10 cellular contexts compared by ENCODE assay signal in the genomic region with DNA sequence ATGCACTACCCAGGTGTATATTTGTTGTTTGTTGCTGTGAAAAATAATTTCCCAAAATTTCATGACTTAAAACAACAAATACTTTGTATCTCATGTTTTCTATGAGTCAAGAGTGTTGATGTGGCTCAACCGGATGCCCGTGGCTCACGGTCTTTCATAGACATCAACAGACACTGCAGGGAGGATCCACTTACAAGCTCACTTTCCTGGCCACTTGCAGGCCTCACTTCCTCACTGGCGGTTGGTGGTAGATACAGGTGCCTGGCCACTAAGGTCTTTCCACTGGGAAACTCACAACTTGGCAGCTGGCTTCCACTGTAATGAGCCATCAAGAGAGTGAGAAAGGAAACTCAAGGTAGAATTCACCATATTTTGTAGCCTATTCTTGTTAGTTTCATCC.
DNase-seq lines count a peak whose midpoint lies in the region; ATAC-seq, FAIRE-seq and TF ChIP-seq lines count a peak whose summit lies in the region.
"Had no signal": no experiment of that assay in that cellular context is flagged by ENCODE, and none has a peak within 500 bp of the region (broad histone marks: within the 10 kb centered on the region; RNA-seq: fewer than 3 reads in every experiment).

No MANE protein-coding gene starts in this region.

- TF ChIP-seq EP300 in HepG2 (IDR thresholded peaks at IDR 0.05; ENCODE audit: low read depth in 2 of 2, low read length in 2 of 2) (no peak), HepG2 (CRISPR knock-in tag; IDR thresholded peaks at IDR 0.05; ENCODE audit: borderline replicate concordance) (no peak)

- H3K36me3 Mint-ChIP-seq in Calu3 (ENCODE audit: insufficient read depth, unreplicated experiment) (peaks cover 6% of the 10 kb centered on the region), HFFc6 (ENCODE audit: low read depth) (no peaks in the 10 kb centered on the region)
- H3K36me3 Mint-ChIP-seq: natural killer cell treated with Interleukin-12 subunit alpha and Interleukin-12 subunit beta and Interleukin-15 and Interleukin-18, amount 100 ng/mL, for 72 hours had no signal

- no peak overlapping the region for H3K4me2 ChIP-seq in HepG2 (ENCODE audit: low read depth, low read length)

- no peaks in the 10 kb centered on the region for H3K36me3 ChIP-seq in HepG2 (replicated peaks in 1 of 2; ENCODE audit: control insufficient read depth in 1 of 2, insufficient read depth in 2 of 2, low read length in 2 of 2)

- peak overlapping the region; percentile 12 for H3K27ac ChIP-seq in HepG2 (ENCODE audit: extremely low read length, insufficient read depth, low read length)
- H3K27ac ChIP-seq in substantia nigra (ENCODE audit: low read depth, low read length, poor library complexity, severe bottlenecking): no peak overlapping the region

- peaks cover 53% of the 10 kb centered on the region for H3K4me1 ChIP-seq in HepG2 (ENCODE audit: insufficient read depth, low read length)

- no peaks in the 10 kb centered on the region for H3K27me3 Mint-ChIP-seq in Calu3 (ENCODE audit: unreplicated experiment)
- H3K27me3 Mint-ChIP-seq in HFFc6 (ENCODE audit: insufficient read depth): peaks cover 1% of the 10 kb centered on the region; the same call in 1 of the 2 replicates
- H3K27me3 Mint-ChIP-seq: natural killer cell treated with Interleukin-12 subunit alpha and Interleukin-12 subunit beta and Interleukin-15 and Interleukin-18, amount 100 ng/mL, for 72 hours had no signal

- H3K9me3 ChIP-seq in HepG2 (ENCODE audit: low read length): no peaks in the 10 kb centered on the region

- intact Hi-C loops in Calu3 (cut with micrococcal nuclease; ENCODE audit: unreplicated experiment): loop anchor here (1.0 to 5.0 kb wide), 6 partner anchors 111 to 516 kb away; no protein-coding TSS in a partner anchor
- intact Hi-C loops in HepG2 (cut with micrococcal nuclease; ENCODE audit: unreplicated experiment): no loop called here

- no peak for TF ChIP-seq CTCF in Calu3 (IDR thresholded peaks at IDR 0.05; ENCODE audit: unreplicated experiment)
- no peak for TF ChIP-seq CTCF in HFFc6 (IDR thresholded peaks at IDR 0.05)
- TF ChIP-seq CTCF in HepG2 (CRISPR knock-in tag; IDR thresholded peaks at IDR 0.05): no peak

- ATAC-seq in HepG2 (0 out of 3 replicates have a peak, but pooled peaks have one; percentile 18), HG03469 (IDR thresholded peaks at IDR 0.05; ENCODE audit: unreplicated experiment) (no peak)

- BruUV-seq in Calu3 (replicated peaks; lab: Mats Ljungman, UMichigan) (no TSS peak), HepG2 (replicated peaks; lab: Mats Ljungman, UMichigan) (no TSS peak)

- CTCF ChIA-PET in Calu3 (lab: Charles Lee) (interaction anchor here (0.6 to 1.3 kb wide), 6 partner anchors 17 to 666 kb away, joined by 3 to 8 read pairs (median 4); no protein-coding TSS in a partner anchor), HepG2 (lab: Yijun Ruan, JAX; ENCODE audit: low intra/inter-chr PET ratio, low total read pairs) (no interaction called here)

- H3K27me3 ChIP-seq in HepG2 (ENCODE audit: control insufficient read depth in 1 of 2, insufficient read depth in 2 of 2, low read length in 2 of 2): no peaks in the 10 kb centered on the region

- no peak for TF ChIP-seq POLR2A in HepG2 (IDR thresholded peaks at IDR 0.05; ENCODE audit: insufficient read depth in 1 of 2, low read depth in 2 of 2, low read length in 2 of 2)

- no peak overlapping the region for H3K4me3 ChIP-seq in HepG2 (replicated peaks in 1 of 3; ENCODE audit: insufficient read depth in 1 of 3, low read depth in 2 of 3, low read length in 3 of 3)

- WGBS in HepG2 (ENCODE audit: low lambda C conversion rate): 96% methylated on average over 4 of the region's 4 CpGs

- no peak for TF ChIP-seq RAD21 in HepG2 (CRISPR knock-in tag; IDR thresholded peaks at IDR 0.05)

- POLR2A ChIA-PET in HepG2 (lab: Yijun Ruan, JAX): interaction anchor here (1.6 kb wide), 1 partner anchor 18 kb away, joined by 4 read pairs; no protein-coding TSS in a partner anchor

- H3K9ac ChIP-seq in HepG2 (ENCODE audit: insufficient read depth, low read depth, low read length): no peak overlapping the region

- H3K4me3 Mint-ChIP-seq in Calu3 (ENCODE audit: low read depth, unreplicated experiment) (no peak overlapping the region), HFFc6 (no peak overlapping the region)
- H3K4me3 Mint-ChIP-seq: natural killer cell treated with Interleukin-12 subunit alpha and Interleukin-12 subunit beta and Interleukin-15 and Interleukin-18, amount 100 ng/mL, for 72 hours had no signal

- in situ Hi-C loops in HepG2 (cut with HindIII; ENCODE audit: extremely low pct_ligation_motif_present, low pct_unique_long_range_greater_than_20kb): no loop called here

- no peaks in the 10 kb centered on the region for H3K79me2 ChIP-seq in HepG2 (ENCODE audit: insufficient read depth, low read length)

- H3K27ac Mint-ChIP-seq in Calu3 (ENCODE audit: unreplicated experiment) (peak overlapping the region; percentile 17), HFFc6 (peak overlapping the region; percentile 73)
- H3K27ac Mint-ChIP-seq: natural killer cell treated with Interleukin-12 subunit alpha and Interleukin-12 subunit beta and Interleukin-15 and Interleukin-18, amount 100 ng/mL, for 72 hours had no signal

- no peaks in the 10 kb centered on the region for H3K9me3 Mint-ChIP-seq in Calu3 (ENCODE audit: low read depth, unreplicated experiment)
- no peaks in the 10 kb centered on the region for H3K9me3 Mint-ChIP-seq in HFFc6

- no peak for FAIRE-seq in HepG2 (lab: Jason Lieb, UNC)

- H3K4me1 Mint-ChIP-seq in Calu3 (ENCODE audit: low read depth, unreplicated experiment): peaks cover 38% of the 10 kb centered on the region
- H3K4me1 Mint-ChIP-seq in HFFc6 (ENCODE audit: low read depth): peaks cover 26% of the 10 kb centered on the region

- H4K20me1 ChIP-seq in HepG2 (ENCODE audit: insufficient read depth, low read length): no peaks in the 10 kb centered on the region

- DNase-seq in Calu3: peak; percentile 34
- DNase-seq in HFFc6: no peak
- DNase-seq in NOMO-1 treated with DMSO at 0.1 percent for 48 hours (lab: John Stamatoyannopoulos, UW; ENCODE audit: unreplicated experiment): peak; percentile 92
- no peak for DNase-seq in HepG2 (ENCODE audit: low spot score)
- DNase-seq in substantia nigra (lab: John Stamatoyannopoulos, UW): no peak
- DNase-seq in NCI-H146 treated with DMSO at 0.1 percent for 48 hours (lab: John Stamatoyannopoulos, UW; ENCODE audit: unreplicated experiment): no peak
- no peak for DNase-seq in retina
- DNase-seq: activated naive CD4-positive, alpha-beta T cell treated with Interleukin-2 at 50 U/mL for 16 hours had no signal

- no peak overlapping the region for H2AFZ ChIP-seq in HepG2 (ENCODE audit: low read length)

TF ChIP-seq in HepG2, 621 proteins besides CTCF, POLR2A, EP300 and RAD21:
- no peak for TF ChIP-seq ZNF746 (CRISPR knock-in tag; IDR thresholded peaks at IDR 0.05)
- TF ChIP-seq, protein P1, sequence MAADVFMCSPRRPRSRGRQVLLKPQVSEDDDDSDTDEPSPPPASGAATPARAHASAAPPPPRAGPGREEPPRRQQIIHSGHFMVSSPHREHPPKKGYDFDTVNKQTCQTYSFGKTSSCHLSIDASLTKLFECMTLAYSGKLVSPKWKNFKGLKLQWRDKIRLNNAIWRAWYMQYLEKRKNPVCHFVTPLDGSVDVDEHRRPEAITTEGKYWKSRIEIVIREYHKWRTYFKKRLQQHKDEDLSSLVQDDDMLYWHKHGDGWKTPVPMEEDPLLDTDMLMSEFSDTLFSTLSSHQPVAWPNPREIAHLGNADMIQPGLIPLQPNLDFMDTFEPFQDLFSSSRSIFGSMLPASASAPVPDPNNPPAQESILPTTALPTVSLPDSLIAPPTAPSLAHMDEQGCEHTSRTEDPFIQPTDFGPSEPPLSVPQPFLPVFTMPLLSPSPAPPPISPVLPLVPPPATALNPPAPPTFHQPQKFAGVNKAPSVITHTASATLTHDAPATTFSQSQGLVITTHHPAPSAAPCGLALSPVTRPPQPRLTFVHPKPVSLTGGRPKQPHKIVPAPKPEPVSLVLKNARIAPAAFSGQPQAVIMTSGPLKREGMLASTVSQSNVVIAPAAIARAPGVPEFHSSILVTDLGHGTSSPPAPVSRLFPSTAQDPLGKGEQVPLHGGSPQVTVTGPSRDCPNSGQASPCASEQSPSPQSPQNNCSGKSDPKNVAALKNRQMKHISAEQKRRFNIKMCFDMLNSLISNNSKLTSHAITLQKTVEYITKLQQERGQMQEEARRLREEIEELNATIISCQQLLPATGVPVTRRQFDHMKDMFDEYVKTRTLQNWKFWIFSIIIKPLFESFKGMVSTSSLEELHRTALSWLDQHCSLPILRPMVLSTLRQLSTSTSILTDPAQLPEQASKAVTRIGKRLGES (CRISPR knock-in tag; IDR thresholded peaks at IDR 0.05; ENCODE audit: borderline replicate concordance): no peak
- no peak for TF ChIP-seq ZNF382 (CRISPR knock-in tag; IDR thresholded peaks at IDR 0.05; ENCODE audit: borderline replicate concordance)
- no peak for TF ChIP-seq HMG20B (CRISPR knock-in tag; conservative IDR thresholded peaks at IDR 0.05)
- no peak for TF ChIP-seq ZMYM4 (CRISPR knock-in tag; IDR thresholded peaks at IDR 0.05)
- TF ChIP-seq SMC3 (IDR thresholded peaks at IDR 0.05; ENCODE audit: low read length): no peak
- no peak for TF ChIP-seq DPF2 (CRISPR knock-in tag; IDR thresholded peaks at IDR 0.05; ENCODE audit: borderline replicate concordance, low read depth)
- no peak for TF ChIP-seq ZNF333 (CRISPR knock-in tag; IDR thresholded peaks at IDR 0.05; ENCODE audit: borderline replicate concordance)

Comparison
In these comparisons a context has a peak if more than half of its experiments do, and no peak if none do; other contexts are left out.
1. DNase-seq: peak in Calu3 (single experiment) and NOMO-1 treated with DMSO at 0.1 percent for 48 hours (single experiment); none in HFFc6 (single experiment), HepG2 (single experiment), substantia nigra (0 of 49), NCI-H146 treated with DMSO at 0.1 percent for 48 hours (single experiment) and retina (single experiment).